8 cellular contexts compared by ENCODE assay signal in genomic region chr1:221741971-221742554, GRCh38. TPM values are rescaled to one million over a fixed set of nuclear protein-coding genes. Genes with fewer than 3 reads are reported as not detected.
A peak's percentile ranks its signal among the peaks of the same experiment; 100 is the strongest.
DNase-seq lines count a peak whose midpoint lies in the region; TF ChIP-seq lines count a peak whose summit lies in the region.

Gene DUSP10, minus strand, starts transcription at chr1:221742089. Its CDS starts 2,345 bp downstream, at chr1:221739744.

- H3K36me3 Mint-ChIP-seq in nephron progenitor cell (ENCODE audit: low read depth) = peaks cover 17% of the 10 kb centered on the region
- peaks cover 27% of the 10 kb centered on the region for H3K36me3 Mint-ChIP-seq in stimulated activated naive CD8-positive, alpha-beta T cell treated with anti-CD3 and anti-CD28 coated beads, Interleukin-15, Interleukin-2, amounts not matched to agents 100 ng/mL and 50 ng/mL, for 24 hours (ENCODE audit: low read depth)

- no peaks in the 10 kb centered on the region for H4K20me1 ChIP-seq in MM.1S (ENCODE audit: insufficient read depth, low read length)

- H3K4me3 ChIP-seq in HAP-1 (peak within 1 kb of the TSS; percentile 72), MM.1S (ENCODE audit: low read length) (peak within 1 kb of the TSS; percentile 87), fibroblast of villous mesenchyme (ENCODE audit: low read depth, low read length) (peak within 1 kb of the TSS; percentile 95)

- H3K27ac ChIP-seq in MM.1S (ENCODE audit: low read length) = peak within 1 kb of the TSS; percentile 91

- TF ChIP-seq CTCF in MM.1S (IDR thresholded peaks at IDR 0.05; ENCODE audit: low read length) (no peak), fibroblast of villous mesenchyme (IDR thresholded peaks at IDR 0.05; ENCODE audit: insufficient read depth, low read depth, low read length) (no peak), nephron progenitor cell (IDR thresholded peaks at IDR 0.05) (no peak)

- H3K9me3 ChIP-seq in HAP-1 = no peaks in the 10 kb centered on the region
- no peaks in the 10 kb centered on the region for H3K9me3 ChIP-seq in MM.1S (replicated peaks; ENCODE audit: insufficient read depth, low read length)

- in situ Hi-C loops in G401 (cut with HindIII; ENCODE audit: low sequenced_read_pairs) = no loop called here
- in situ Hi-C loops in HAP-1 (cut with MboI; ENCODE audit: low sequenced_read_pairs) = no loop called here

- H3K4me1 Mint-ChIP-seq in nephron progenitor cell = peaks cover 12% of the 10 kb centered on the region
- H3K4me1 Mint-ChIP-seq in stimulated activated naive CD8-positive, alpha-beta T cell treated with anti-CD3 and anti-CD28 coated beads, Interleukin-15, Interleukin-2, amounts not matched to agents 100 ng/mL and 50 ng/mL, for 24 hours (ENCODE audit: low read depth) = peaks cover 12% of the 10 kb centered on the region

- H3K4me2 ChIP-seq in MM.1S (ENCODE audit: low read depth, low read length) = peak within 1 kb of the TSS; percentile 96

- peak within 1 kb of the TSS; percentile 87 for H3K9ac ChIP-seq in MM.1S (ENCODE audit: low read length)

- no peaks in the 10 kb centered on the region for H3K79me2 ChIP-seq in MM.1S (ENCODE audit: low read length)

- no peaks in the 10 kb centered on the region for H3K9me2 ChIP-seq in MM.1S (replicated peaks; ENCODE audit: insufficient read depth, low read length)

- peaks cover 14% of the 10 kb centered on the region; the same call in 1 of the 2 replicates for H3F3A ChIP-seq in MM.1S (ENCODE audit: insufficient read depth, low read length)

- no peaks in the 10 kb centered on the region for H3K9me3 Mint-ChIP-seq in nephron progenitor cell
- no peaks in the 10 kb centered on the region for H3K9me3 Mint-ChIP-seq in stimulated activated naive CD8-positive, alpha-beta T cell treated with anti-CD3 and anti-CD28 coated beads, Interleukin-15, Interleukin-2, amounts not matched to agents 100 ng/mL and 50 ng/mL, for 24 hours

- H3K27me3 ChIP-seq in HAP-1 (ENCODE audit: low read depth) (no peaks in the 10 kb centered on the region), MM.1S (replicated peaks; ENCODE audit: insufficient read depth, low read length) (peaks cover 31% of the 10 kb centered on the region)

- H2AFZ ChIP-seq in MM.1S (ENCODE audit: low read length) = peak within 1 kb of the TSS; percentile 86

- peaks cover 16% of the 10 kb centered on the region for H3K27me3 Mint-ChIP-seq in nephron progenitor cell (ENCODE audit: low read depth, poor library complexity)
- no peaks in the 10 kb centered on the region for H3K27me3 Mint-ChIP-seq in stimulated activated naive CD8-positive, alpha-beta T cell treated with anti-CD3 and anti-CD28 coated beads, Interleukin-15, Interleukin-2, amounts not matched to agents 100 ng/mL and 50 ng/mL, for 24 hours

- DNase-seq in G401 (ENCODE audit: low spot score) = peak; percentile 89
- DNase-seq in HAP-1 (ENCODE audit: low spot score in 2 of 2) = peak; percentile 97 to 98
- DNase-seq in MM.1S = peak; percentile 100
- peak; percentile 99 for DNase-seq in SHP77 treated with DMSO at 0.1 percent for 48 hours (lab: John Stamatoyannopoulos, UW)
- peak; percentile 99 for DNase-seq in activated effector memory CD4-positive, alpha-beta T cell treated with anti-CD3 and anti-CD28 coated beads, Interleukin-2, amount 50 U/mL, for 16 hours
- peak; percentile 100 for DNase-seq in fibroblast of villous mesenchyme (ENCODE audit: low read depth)
- peak; percentile 97 for DNase-seq in nephron progenitor cell

- no peaks in the 10 kb centered on the region for H3K36me3 ChIP-seq in HAP-1 (replicated peaks)
- H3K36me3 ChIP-seq in MM.1S (replicated peaks; ENCODE audit: insufficient read depth, low read length) = no peaks in the 10 kb centered on the region

- no peak within 1 kb of the TSS for H3K27ac Mint-ChIP-seq in nephron progenitor cell
- H3K27ac Mint-ChIP-seq in stimulated activated naive CD8-positive, alpha-beta T cell treated with anti-CD3 and anti-CD28 coated beads, Interleukin-15, Interleukin-2, amounts not matched to agents 100 ng/mL and 50 ng/mL, for 24 hours = peak within 1 kb of the TSS; percentile 83

- no peak within 1 kb of the TSS for H3K4me3 Mint-ChIP-seq in nephron progenitor cell
- H3K4me3 Mint-ChIP-seq in stimulated activated naive CD8-positive, alpha-beta T cell treated with anti-CD3 and anti-CD28 coated beads, Interleukin-15, Interleukin-2, amounts not matched to agents 100 ng/mL and 50 ng/mL, for 24 hours = no peak within 1 kb of the TSS

- peaks cover 3% of the 10 kb centered on the region for H3K4me1 ChIP-seq in HAP-1
- peaks cover 13% of the 10 kb centered on the region for H3K4me1 ChIP-seq in MM.1S (ENCODE audit: low read length)

RNA-seq across cellular contexts. Expression of gene DUSP10, which starts in this region (rescaled TPM):
- not detected in 2 replicates for total RNA-seq in G401 (2014; rRNA removed; shearing (Covaris generic))
- total RNA-seq in fibroblast of villous mesenchyme = 29.6 and 35.8 TPM in 2 replicates

Comparison
In these comparisons a context has a peak if more than half of its experiments do, and no peak if none do; other contexts are left out.
1. Peak in every context shown above with its lines: DNase-seq, H3K4me3 ChIP-seq and H3K27ac ChIP-seq.
2. RNA of gene DUSP10 (total RNA-seq): 29.6 to 35.8 TPM in fibroblast of villous mesenchyme; not detected in G401; every median in the first group is over 10 times any median in the second.
3. Peak in DNase-seq in G401; RNA of the gene not detected or under 1 TPM.